Comparison of ENCODE assay signal across 1 cellular context in the genomic region with DNA sequence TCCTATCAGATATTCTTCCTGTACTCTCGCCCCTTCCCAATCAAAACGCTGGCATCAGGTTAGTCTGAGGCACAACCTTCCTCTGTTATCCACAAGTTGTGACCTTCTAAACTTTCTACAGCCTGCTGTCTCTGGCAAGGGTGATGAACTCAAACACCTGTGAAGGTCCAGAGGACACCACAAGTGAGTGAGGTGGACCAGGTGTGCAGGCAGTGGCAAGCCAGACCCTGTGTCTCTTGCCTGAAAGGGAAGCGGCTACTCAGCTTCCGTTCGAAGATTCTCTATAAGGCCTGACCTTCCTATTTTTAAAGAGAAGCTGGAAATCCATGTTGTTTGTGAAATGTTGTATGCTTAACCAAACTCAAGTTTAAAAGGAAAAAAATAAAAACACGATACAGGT.
TF ChIP-seq lines count a peak whose summit lies in the region.

No MANE protein-coding gene starts in this region.

TF ChIP-seq in A549, 52 proteins besides CTCF, POLR2A, EP300 and RAD21:
- TF ChIP-seq RNF2 (IDR thresholded peaks at IDR 0.05; ENCODE audit: borderline replicate concordance, low read depth), result no peak
